In genomic region chr4:6272863-6273660, GRCh38 we compare ENCODE assay signal across 12 cellular contexts. TPM values are rescaled to one million over a fixed set of nuclear protein-coding genes. Genes with fewer than 3 reads are reported as not detected.
DNase-seq lines count a peak whose midpoint lies in the region; ATAC-seq lines count a peak whose summit lies in the region.
"Had no signal": no experiment of that assay in that cellular context is flagged by ENCODE, and none has a peak within 500 bp of the region (broad histone marks: within the 10 kb centered on the region; RNA-seq: fewer than 3 reads in every experiment).

No MANE protein-coding gene starts in this region.

- ATAC-seq in left lobe of liver (no peak), GM21723 (IDR thresholded peaks at IDR 0.05; ENCODE audit: unreplicated experiment) (no peak), GM19023 (IDR thresholded peaks at IDR 0.05; ENCODE audit: unreplicated experiment) (no peak)
- ATAC-seq in stimulated activated naive B cell treated with anti-CD40 and anti-IgM and Interleukin-4, amounts not matched to agents 10 μg/mL and 1 μg/mL and 100 μg/mL, for 72 hours (replicated peaks): no peak
- ATAC-seq: psoas muscle, T-helper 17 cell had no signal

- no peaks in the 10 kb centered on the region for H3K27me3 Mint-ChIP-seq in stimulated activated naive B cell treated with anti-CD40 and anti-IgM and Interleukin-4, amounts not matched to agents 10 μg/mL and 1 μg/mL and 100 μg/mL, for 72 hours

- H3K27ac Mint-ChIP-seq in stimulated activated naive B cell treated with anti-CD40 and anti-IgM and Interleukin-4, amounts not matched to agents 10 μg/mL and 1 μg/mL and 100 μg/mL, for 72 hours: no peak overlapping the region
- H3K27ac Mint-ChIP-seq: dendritic cell treated with granulocyte-macrophage colony-stimulating factor and Interleukin-4, amounts not matched to agents 40 ng/mL and 50 ng/mL, for 4 days had no signal

- no peak overlapping the region for H3K4me3 Mint-ChIP-seq in stimulated activated naive B cell treated with anti-CD40 and anti-IgM and Interleukin-4, amounts not matched to agents 10 μg/mL and 1 μg/mL and 100 μg/mL, for 72 hours
- H3K4me3 Mint-ChIP-seq: dendritic cell treated with granulocyte-macrophage colony-stimulating factor and Interleukin-4, amounts not matched to agents 40 ng/mL and 50 ng/mL, for 4 days had no signal

- peak; percentile 82 for DNase-seq in AG08395 (ENCODE audit: low spot score)
- DNase-seq in M059J (ENCODE audit: low read depth): peak; percentile 95
- peak; percentile 81 for DNase-seq in dermis blood vessel endothelial cell
- DNase-seq in myocyte (ENCODE audit: low read depth): peak; percentile 34
- DNase-seq in left lobe of liver (ENCODE audit: low spot score): no peak
- no peak for DNase-seq in stimulated activated naive B cell treated with anti-CD40 and anti-IgM and Interleukin-4, amounts not matched to agents 10 μg/mL and 1 μg/mL and 100 μg/mL, for 72 hours
- DNase-seq: DMS53, T-helper 17 cell had no signal

- no peaks in the 10 kb centered on the region for H3K36me3 Mint-ChIP-seq in stimulated activated naive B cell treated with anti-CD40 and anti-IgM and Interleukin-4, amounts not matched to agents 10 μg/mL and 1 μg/mL and 100 μg/mL, for 72 hours

- H3K9me3 Mint-ChIP-seq in stimulated activated naive B cell treated with anti-CD40 and anti-IgM and Interleukin-4, amounts not matched to agents 10 μg/mL and 1 μg/mL and 100 μg/mL, for 72 hours: no peaks in the 10 kb centered on the region
- H3K9me3 Mint-ChIP-seq: dendritic cell treated with granulocyte-macrophage colony-stimulating factor and Interleukin-4, amounts not matched to agents 40 ng/mL and 50 ng/mL, for 4 days had no signal

- peaks cover 23 to 24% of the 10 kb centered on the region in 2 donors for H3K4me1 Mint-ChIP-seq in stimulated activated naive B cell treated with anti-CD40 and anti-IgM and Interleukin-4, amounts not matched to agents 10 μg/mL and 1 μg/mL and 100 μg/mL, for 72 hours

RNA-seq across cellular contexts. Expression of gene WFS1, which starts 3.4 kb away (rescaled TPM):
- total RNA-seq in M059J (2014; rRNA removed; shearing (Covaris generic)): 40.8 and 56.7 TPM in 2 replicates
- total RNA-seq in dermis blood vessel endothelial cell (74.7 and 116 TPM in 2 replicates), myocyte (21.7 and 28.7 TPM in 2 replicates), left lobe of liver (14.3 TPM)
- 31.5 TPM for polyA plus RNA-seq in myocyte (2012)

Comparison
In these comparisons a context has a peak if more than half of its experiments do, and no peak if none do; other contexts are left out.
1. DNase-seq: peak in AG08395 (single experiment), M059J (single experiment), dermis blood vessel endothelial cell (single experiment) and myocyte (single experiment); none in left lobe of liver (single experiment) and stimulated activated naive B cell treated with anti-CD40 and anti-IgM and Interleukin-4, amounts not matched to agents 10 μg/mL and 1 μg/mL and 100 μg/mL, for 72 hours (single experiment).